24 cellular contexts compared by ENCODE assay signal in the genomic region with DNA sequence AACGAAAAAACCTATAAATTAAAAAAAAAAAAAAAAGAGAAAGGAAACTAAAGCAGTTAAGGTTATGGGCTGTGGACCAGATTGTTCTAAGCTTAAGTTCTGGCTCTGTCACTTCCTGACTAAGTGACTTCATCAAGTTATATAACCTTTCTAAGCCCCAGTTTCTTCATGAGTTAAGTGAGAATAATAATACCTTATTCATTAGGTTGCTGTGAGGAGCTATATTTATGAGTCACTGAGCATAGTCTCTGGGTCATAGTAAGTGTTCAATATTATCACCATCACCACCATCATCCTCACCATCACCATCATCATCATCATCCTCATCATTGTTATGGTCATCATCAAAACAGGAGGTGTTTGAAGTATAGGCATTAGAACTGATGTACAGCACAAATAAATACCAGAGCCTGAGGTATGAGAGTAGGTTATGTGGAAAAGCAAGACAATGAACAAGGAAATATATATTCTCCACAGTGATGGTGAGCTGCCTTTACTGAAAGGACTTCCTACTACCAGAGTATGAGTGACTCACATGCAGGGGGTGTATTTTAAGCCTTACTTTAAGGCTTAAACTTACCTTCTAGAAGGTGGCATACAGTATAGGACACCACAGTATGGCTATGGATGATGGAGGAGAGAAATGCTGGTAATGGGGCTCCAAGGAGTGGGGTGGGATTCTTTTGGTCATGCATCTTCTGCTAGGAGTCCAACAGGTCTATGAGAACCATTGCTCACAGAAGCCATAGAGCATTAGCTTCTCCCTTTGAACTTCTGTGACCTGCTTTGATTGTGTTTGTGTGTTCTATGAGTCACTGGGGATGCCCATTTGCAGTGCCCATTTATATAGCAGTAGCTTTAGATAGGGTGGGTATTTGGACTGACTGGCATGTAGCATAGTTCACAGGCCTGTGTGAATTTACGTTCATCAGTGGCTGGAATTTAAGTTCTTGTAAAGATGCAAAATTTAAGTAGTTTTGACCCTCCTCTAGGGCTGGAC.
DNase-seq lines count a peak whose midpoint lies in the region; ATAC-seq and FAIRE-seq lines count a peak whose summit lies in the region.
"Had no signal": no experiment of that assay in that cellular context is flagged by ENCODE, and none has a peak within 500 bp of the region (broad histone marks: within the 10 kb centered on the region; RNA-seq: fewer than 3 reads in every experiment).

No MANE protein-coding gene starts in this region.

- POLR2A ChIA-PET in activated CD4-positive, alpha-beta T cell treated with anti-CD3 and anti-CD28 coated beads for 36 hours (lab: Charles Lee) = no interaction called here
- POLR2A ChIA-PET in activated CD4-positive, alpha-beta T cell treated with anti-CD3 and anti-CD28 coated beads, Interleukin-2, amount 10 ng/mL, durations not matched to agents 7 days and 5 days (lab: Charles Lee) = no interaction called here

- H3K36me3 Mint-ChIP-seq in activated CD4-positive, alpha-beta T cell treated with anti-CD3 and anti-CD28 coated beads for 36 hours (ENCODE audit: low read depth) = no peaks in the 10 kb centered on the region
- H3K36me3 Mint-ChIP-seq in activated CD4-positive, alpha-beta T cell treated with anti-CD3 and anti-CD28 coated beads, Interleukin-2, amount 10 ng/mL, durations not matched to agents 7 days and 5 days (ENCODE audit: low read depth) = no peaks in the 10 kb centered on the region
- H3K36me3 Mint-ChIP-seq in natural killer cell treated with Interleukin-12 subunit alpha and Interleukin-12 subunit beta and Interleukin-15 and Interleukin-18, amount 100 ng/mL, for 72 hours = no peaks in the 10 kb centered on the region

- peaks cover 3% of the 10 kb centered on the region for H3K9me3 Mint-ChIP-seq in activated CD4-positive, alpha-beta T cell treated with anti-CD3 and anti-CD28 coated beads for 36 hours (ENCODE audit: low read depth)
- H3K9me3 Mint-ChIP-seq in activated CD4-positive, alpha-beta T cell treated with anti-CD3 and anti-CD28 coated beads, Interleukin-2, amount 10 ng/mL, durations not matched to agents 7 days and 5 days = peaks cover 10% of the 10 kb centered on the region
- H3K9me3 Mint-ChIP-seq in natural killer cell treated with Interleukin-12 subunit alpha and Interleukin-12 subunit beta and Interleukin-15 and Interleukin-18, amount 100 ng/mL, for 72 hours = peaks cover 7% of the 10 kb centered on the region

- peak overlapping the region; percentile 73 for H3K27ac ChIP-seq in epithelial cell of prostate
- peak overlapping the region in 1 of 2 donors; percentile 4 for H3K27ac ChIP-seq in small intestine (ENCODE audit: low read depth in 1 of 2, low read length in 1 of 2)
- H3K27ac ChIP-seq: cardiac muscle cell, heart left ventricle, psoas muscle had no signal

- DNase-seq in activated CD4-positive, alpha-beta T cell treated with anti-CD3 and anti-CD28 coated beads for 36 hours = no peak
- DNase-seq in activated CD4-positive, alpha-beta T cell treated with anti-CD3 and anti-CD28 coated beads, Interleukin-2, amount 10 ng/mL, durations not matched to agents 7 days and 5 days = no peak
- DNase-seq in NCI-H460 (ENCODE audit: extremely low read depth, low read depth) = peak; percentile 9
- DNase-seq in epithelial cell of prostate (ENCODE audit: low read depth, low spot score) = no peak
- DNase-seq in small intestine = peak; percentile 89
- no peak for DNase-seq in natural killer cell treated with Interleukin-12 subunit alpha and Interleukin-12 subunit beta and Interleukin-15 and Interleukin-18, amount 100 ng/mL, for 72 hours (ENCODE audit: low spot score)
- no peak for DNase-seq in activated CD8-positive, alpha-beta memory T cell treated with anti-CD3 and anti-CD28 coated beads, Interleukin-2, amount 50 U/mL, for 4 hours
- DNase-seq: activated CD8-positive, alpha-beta memory T cell treated with anti-CD3 and anti-CD28 coated beads for 24 hours; activated naive CD4-positive, alpha-beta T cell treated with Interleukin-2 at 50 U/mL for 16 hours; activated T-cell treated with anti-CD3 and anti-CD28 coated beads, Interleukin-2, amount 50 U/mL, for 4 hours; DMS79; heart left ventricle; mesenchymal stem cell; NCI-H1105; NCI-H2029 treated with DMSO at 0.1 percent for 48 hours; NCI-H226; NCI-H774; psoas muscle; Right ventricle myocardium superior; substantia nigra had no signal

- H3K27me3 ChIP-seq in small intestine (ENCODE audit: control insufficient read depth in 2 of 2, insufficient read depth in 2 of 2, low read length in 2 of 2) = no peaks in the 10 kb centered on the region
- H3K27me3 ChIP-seq: cardiac muscle cell, heart left ventricle had no signal

- peaks cover 1% of the 10 kb centered on the region for H3K4me1 Mint-ChIP-seq in activated CD4-positive, alpha-beta T cell treated with anti-CD3 and anti-CD28 coated beads for 36 hours
- peaks cover 3% of the 10 kb centered on the region for H3K4me1 Mint-ChIP-seq in activated CD4-positive, alpha-beta T cell treated with anti-CD3 and anti-CD28 coated beads, Interleukin-2, amount 10 ng/mL, durations not matched to agents 7 days and 5 days
- no peaks in the 10 kb centered on the region for H3K4me1 Mint-ChIP-seq in natural killer cell treated with Interleukin-12 subunit alpha and Interleukin-12 subunit beta and Interleukin-15 and Interleukin-18, amount 100 ng/mL, for 72 hours (ENCODE audit: low read depth in 2 of 2)

- H3K4me3 Mint-ChIP-seq in activated CD4-positive, alpha-beta T cell treated with anti-CD3 and anti-CD28 coated beads for 36 hours = no peak overlapping the region
- H3K4me3 Mint-ChIP-seq in activated CD4-positive, alpha-beta T cell treated with anti-CD3 and anti-CD28 coated beads, Interleukin-2, amount 10 ng/mL, durations not matched to agents 7 days and 5 days = no peak overlapping the region
- no peak overlapping the region for H3K4me3 Mint-ChIP-seq in natural killer cell treated with Interleukin-12 subunit alpha and Interleukin-12 subunit beta and Interleukin-15 and Interleukin-18, amount 100 ng/mL, for 72 hours
- H3K4me3 Mint-ChIP-seq: activated T-cell treated with anti-CD3 and anti-CD28 coated beads, Interleukin-2, amount 50 U/mL, for 4 hours had no signal

- ATAC-seq in activated CD4-positive, alpha-beta T cell treated with anti-CD3 and anti-CD28 coated beads for 36 hours = peak; percentile 44
- no peak for ATAC-seq in natural killer cell treated with Interleukin-12 subunit alpha and Interleukin-12 subunit beta and Interleukin-15 and Interleukin-18, amount 100 ng/mL, for 72 hours
- ATAC-seq in GM18907 (IDR thresholded peaks at IDR 0.05; ENCODE audit: unreplicated experiment) = no peak
- ATAC-seq: activated T-cell treated with anti-CD3 and anti-CD28 coated beads, Interleukin-2, amount 50 U/mL, for 4 hours; heart left ventricle; psoas muscle had no signal

- CTCF ChIA-PET in activated CD4-positive, alpha-beta T cell treated with anti-CD3 and anti-CD28 coated beads for 36 hours (lab: Charles Lee) = interaction anchor here (0.8 kb wide), 1 partner anchor 383 kb away, joined by 4 read pairs; no protein-coding TSS in a partner anchor
- CTCF ChIA-PET in activated CD4-positive, alpha-beta T cell treated with anti-CD3 and anti-CD28 coated beads, Interleukin-2, amount 10 ng/mL, durations not matched to agents 7 days and 5 days (lab: Charles Lee) = interaction anchor here (0.6 kb wide), 1 partner anchor 1369 kb away, joined by 6 read pairs; no protein-coding TSS in a partner anchor

- no peaks in the 10 kb centered on the region for H3K27me3 Mint-ChIP-seq in activated CD4-positive, alpha-beta T cell treated with anti-CD3 and anti-CD28 coated beads for 36 hours
- H3K27me3 Mint-ChIP-seq in activated CD4-positive, alpha-beta T cell treated with anti-CD3 and anti-CD28 coated beads, Interleukin-2, amount 10 ng/mL, durations not matched to agents 7 days and 5 days = no peaks in the 10 kb centered on the region
- peaks cover 0 to 7% of the 10 kb centered on the region in 2 donors for H3K27me3 Mint-ChIP-seq in natural killer cell treated with Interleukin-12 subunit alpha and Interleukin-12 subunit beta and Interleukin-15 and Interleukin-18, amount 100 ng/mL, for 72 hours

- no peak overlapping the region for H3K27ac Mint-ChIP-seq in activated CD4-positive, alpha-beta T cell treated with anti-CD3 and anti-CD28 coated beads for 36 hours
- H3K27ac Mint-ChIP-seq in activated CD4-positive, alpha-beta T cell treated with anti-CD3 and anti-CD28 coated beads, Interleukin-2, amount 10 ng/mL, durations not matched to agents 7 days and 5 days = no peak overlapping the region
- no peak overlapping the region for H3K27ac Mint-ChIP-seq in natural killer cell treated with Interleukin-12 subunit alpha and Interleukin-12 subunit beta and Interleukin-15 and Interleukin-18, amount 100 ng/mL, for 72 hours

- H3K36me3 ChIP-seq in small intestine (ENCODE audit: control insufficient read depth in 2 of 2, insufficient read depth in 2 of 2, low read length in 2 of 2) = no peaks in the 10 kb centered on the region
- H3K36me3 ChIP-seq: cardiac muscle cell, heart left ventricle had no signal

- FAIRE-seq in small intestine (lab: Jason Lieb, UNC) = no peak
- FAIRE-seq: A204.1, endometrium had no signal

- peaks cover 0 to 2% of the 10 kb centered on the region in 2 donors for H3K4me1 ChIP-seq in small intestine (ENCODE audit: control insufficient read depth in 2 of 2, insufficient read depth in 1 of 2, low read depth in 1 of 2, low read length in 1 of 2)
- H3K4me1 ChIP-seq: heart left ventricle, psoas muscle had no signal

- 38 to 58% (median 51%) methylated on average over 2 of the region's 2 CpGs for WGBS in small intestine, 3 donors

- no peaks in the 10 kb centered on the region for H3K9me3 ChIP-seq in small intestine (ENCODE audit: control insufficient read depth, low read depth)
- H3K9me3 ChIP-seq: psoas muscle had no signal

- intact Hi-C loops in activated CD4-positive, alpha-beta T cell treated with anti-CD3 and anti-CD28 coated beads for 36 hours (cut with DNase I, micrococcal nuclease) = no loop called here

- no peak overlapping the region for H3K4me3 ChIP-seq in small intestine (ENCODE audit: low read depth in 1 of 2, low read length in 2 of 2)
- H3K4me3 ChIP-seq: cardiac muscle cell, heart left ventricle, psoas muscle had no signal

Comparison
In these comparisons a context has a peak if more than half of its experiments do, and no peak if none do; other contexts are left out.
1. DNase-seq: peak in NCI-H460 (single experiment) and small intestine (single experiment); none in activated CD4-positive, alpha-beta T cell treated with anti-CD3 and anti-CD28 coated beads for 36 hours (single experiment), activated CD4-positive, alpha-beta T cell treated with anti-CD3 and anti-CD28 coated beads, Interleukin-2, amount 10 ng/mL, durations not matched to agents 7 days and 5 days (single experiment), epithelial cell of prostate (single experiment), natural killer cell treated with Interleukin-12 subunit alpha and Interleukin-12 subunit beta and Interleukin-15 and Interleukin-18, amount 100 ng/mL, for 72 hours (single experiment) and activated CD8-positive, alpha-beta memory T cell treated with anti-CD3 and anti-CD28 coated beads, Interleukin-2, amount 50 U/mL, for 4 hours (single experiment).